8 cellular contexts compared by ENCODE assay signal in the genomic region with DNA sequence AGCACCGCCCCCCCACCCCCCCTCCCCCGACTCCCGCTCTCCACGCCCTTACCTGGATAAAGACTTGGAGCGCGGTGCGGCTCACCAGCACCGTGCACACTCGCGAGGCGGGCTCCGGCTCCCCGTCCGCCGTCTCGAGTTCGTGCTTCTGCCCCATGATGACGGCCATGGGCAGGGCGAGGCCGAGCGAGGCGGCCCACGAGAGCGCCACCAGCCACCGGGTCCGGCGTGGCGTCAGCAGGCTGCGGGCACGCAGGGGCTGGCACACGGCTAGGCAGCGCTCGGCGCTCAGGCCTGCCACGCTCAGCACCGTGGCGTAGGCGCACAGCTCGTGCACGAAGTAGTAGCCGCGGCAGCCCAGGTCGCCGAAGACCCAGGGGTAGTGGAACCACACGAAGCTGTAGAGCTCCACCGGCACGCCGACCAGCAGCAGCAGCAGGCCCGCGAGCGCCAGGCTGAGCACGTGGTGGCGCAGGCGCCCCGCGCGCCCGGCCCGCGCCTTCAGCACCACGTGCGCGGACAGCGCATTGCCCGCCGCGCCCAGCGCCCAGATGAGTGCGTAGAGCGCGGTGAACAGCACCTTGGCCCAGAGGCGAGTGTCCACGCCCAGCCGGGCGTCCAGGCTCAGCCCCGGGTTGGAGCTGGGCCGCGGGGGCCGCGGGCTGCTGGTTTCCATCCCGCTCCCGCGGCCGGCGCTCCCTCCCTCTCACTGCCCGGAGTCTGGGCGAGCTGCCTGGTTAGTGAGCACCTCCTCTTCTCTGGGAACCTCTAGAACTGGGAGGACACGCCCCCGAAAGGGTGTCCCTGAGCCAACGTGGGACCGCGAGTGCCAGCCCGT. TPM values are rescaled to one million over a fixed set of nuclear protein-coding genes. Genes with fewer than 3 reads are reported as not detected.
A peak's percentile ranks its signal among the peaks of the same experiment; 100 is the strongest.
DNase-seq lines count a peak whose midpoint lies in the region; ATAC-seq and TF ChIP-seq lines count a peak whose summit lies in the region.

A gene with protein sequence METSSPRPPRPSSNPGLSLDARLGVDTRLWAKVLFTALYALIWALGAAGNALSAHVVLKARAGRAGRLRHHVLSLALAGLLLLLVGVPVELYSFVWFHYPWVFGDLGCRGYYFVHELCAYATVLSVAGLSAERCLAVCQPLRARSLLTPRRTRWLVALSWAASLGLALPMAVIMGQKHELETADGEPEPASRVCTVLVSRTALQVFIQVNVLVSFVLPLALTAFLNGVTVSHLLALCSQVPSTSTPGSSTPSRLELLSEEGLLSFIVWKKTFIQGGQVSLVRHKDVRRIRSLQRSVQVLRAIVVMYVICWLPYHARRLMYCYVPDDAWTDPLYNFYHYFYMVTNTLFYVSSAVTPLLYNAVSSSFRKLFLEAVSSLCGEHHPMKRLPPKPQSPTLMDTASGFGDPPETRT (minus strand): TSS at position 742 of the 838 bp plus-strand sequence. CDS start 66 bp downstream, at position 676.

- H3K79me2 ChIP-seq in HCT116 (ENCODE audit: insufficient read depth, low read length) (no peaks in the 10 kb centered on the region), trophoblast cell (ENCODE audit: control insufficient read depth, insufficient read depth, low read length, poor library complexity) (no peaks in the 10 kb centered on the region)

- no peak for TF ChIP-seq POLR2A in HCT116 (IDR thresholded peaks at IDR 0.05; ENCODE audit: borderline replicate concordance, extremely low read depth, insufficient read depth, insufficient read length)

- no peak within 1 kb of the TSS for H3K27ac ChIP-seq in HCT116 (ENCODE audit: low read depth, low read length)
- no peak within 1 kb of the TSS for H3K27ac ChIP-seq in trophoblast cell (ENCODE audit: low read depth, low read length)

- peaks cover 6% of the 10 kb centered on the region for H3K4me1 Mint-ChIP-seq in activated T-helper 1 cell treated with anti-CD3 and anti-CD28 coated beads, Interleukin-12 subunit alpha, Interleukin-12 subunit beta, Interleukin-2, Interleukin-4 antibody, amounts not matched to agents 30 ng/mL and 10 ng/mL and 1 ng/mL, durations not matched to agents 14 hours and 24 hours and 36 hours (ENCODE audit: low read depth)

- H3K27me3 ChIP-seq in HCT116 (ENCODE audit: insufficient read depth, low read length), result no peaks in the 10 kb centered on the region
- peaks cover 4% of the 10 kb centered on the region for H3K27me3 ChIP-seq in trophoblast cell (ENCODE audit: insufficient read depth, low read length)

- H3K4me3 ChIP-seq in HCT116 (replicated peaks in 1 of 2; ENCODE audit: low read depth in 1 of 2, low read length in 2 of 2) (no peak within 1 kb of the TSS), trophoblast cell (ENCODE audit: low read depth, low read length) (no peak within 1 kb of the TSS)

- H2AK5ac ChIP-seq in trophoblast cell (ENCODE audit: low read length), result no peak within 1 kb of the TSS

- H3K36me3 ChIP-seq in HCT116 (ENCODE audit: control insufficient read depth in 1 of 2, insufficient read depth in 2 of 2, low read length in 2 of 2) (no peaks in the 10 kb centered on the region), trophoblast cell (ENCODE audit: control insufficient read depth in 1 of 2, insufficient read depth in 2 of 2, low read length in 2 of 2) (no peaks in the 10 kb centered on the region)

- no peak within 1 kb of the TSS for H2BK12ac ChIP-seq in trophoblast cell (ENCODE audit: low read length)

- H3K18ac ChIP-seq in trophoblast cell (ENCODE audit: low read length), result no peak within 1 kb of the TSS

- H3K9me3 ChIP-seq in HCT116 (ENCODE audit: control insufficient read depth in 1 of 2, insufficient read depth in 1 of 2, low read depth in 1 of 2, low read length in 2 of 2), result no peaks in the 10 kb centered on the region
- peaks cover 6% of the 10 kb centered on the region for H3K9me3 ChIP-seq in trophoblast cell (ENCODE audit: insufficient read depth, low read depth, low read length)

- intact Hi-C loops in HCT116 (cut with micrococcal nuclease) (no loop called here), head of caudate nucleus (cut with DNase I) (no loop called here)
- intact Hi-C loops in activated T-helper 1 cell treated with anti-CD3 and anti-CD28 coated beads, Interleukin-12 subunit alpha, Interleukin-12 subunit beta, Interleukin-2, Interleukin-4 antibody, amounts not matched to agents 30 ng/mL and 10 ng/mL and 1 ng/mL, durations not matched to agents 14 hours and 24 hours and 36 hours (cut with micrococcal nuclease), result no loop called here

- H2AFZ ChIP-seq in HCT116 (ENCODE audit: low read depth, low read length, poor library complexity, severe bottlenecking), result no peak within 1 kb of the TSS
- H2AFZ ChIP-seq in trophoblast cell (ENCODE audit: insufficient read depth, low read length, poor library complexity), result no peak within 1 kb of the TSS

- no TSS peak for BruUV-seq in HCT116 (replicated peaks; lab: Mats Ljungman, UMichigan)

- H4K91ac ChIP-seq in trophoblast cell (ENCODE audit: low read depth, low read length), result no peak within 1 kb of the TSS

- H4K20me1 ChIP-seq in HCT116 (ENCODE audit: insufficient read depth), result no peaks in the 10 kb centered on the region

- H4K12ac ChIP-seq in trophoblast cell (ENCODE audit: low read depth, low read length), result no peak within 1 kb of the TSS

- no peak within 1 kb of the TSS for H4K8ac ChIP-seq in trophoblast cell (ENCODE audit: low read depth, low read length)

- H3K4me2 ChIP-seq in HCT116 (ENCODE audit: low read length) (no peak within 1 kb of the TSS), trophoblast cell (ENCODE audit: low read length) (peak within 1 kb of the TSS; percentile 10)

- CTCF ChIA-PET in HCT116 (lab: Charles Lee), result no interaction called here

- no peak for ATAC-seq in HCT116
- ATAC-seq in GM21367 (IDR thresholded peaks at IDR 0.05; ENCODE audit: unreplicated experiment), result no peak
- ATAC-seq in GM19397 (IDR thresholded peaks at IDR 0.05; ENCODE audit: unreplicated experiment), result no peak

- H3K27me3 Mint-ChIP-seq in activated T-helper 1 cell treated with anti-CD3 and anti-CD28 coated beads, Interleukin-12 subunit alpha, Interleukin-12 subunit beta, Interleukin-2, Interleukin-4 antibody, amounts not matched to agents 30 ng/mL and 10 ng/mL and 1 ng/mL, durations not matched to agents 14 hours and 24 hours and 36 hours (ENCODE audit: insufficient read depth), result peaks cover 21% of the 10 kb centered on the region

- no peak within 1 kb of the TSS for H3K4me3 Mint-ChIP-seq in activated T-helper 1 cell treated with anti-CD3 and anti-CD28 coated beads, Interleukin-12 subunit alpha, Interleukin-12 subunit beta, Interleukin-2, Interleukin-4 antibody, amounts not matched to agents 30 ng/mL and 10 ng/mL and 1 ng/mL, durations not matched to agents 14 hours and 24 hours and 36 hours

- H3K79me1 ChIP-seq in trophoblast cell (ENCODE audit: low read length), result no peaks in the 10 kb centered on the region

- no peak for TF ChIP-seq CTCF in HCT116 (IDR thresholded peaks at IDR 0.05 in 2 of 3, conservative IDR thresholded peaks at IDR 0.05 in 1 of 3; ENCODE audit: borderline replicate concordance in 1 of 3, insufficient read depth in 1 of 3, low read depth in 2 of 3, low read length in 2 of 3)

- H3K4me1 ChIP-seq in HCT116 (ENCODE audit: control insufficient read depth in 1 of 2, insufficient read depth in 2 of 2, low read length in 2 of 2) (no peaks in the 10 kb centered on the region), trophoblast cell (ENCODE audit: control insufficient read depth in 1 of 2, insufficient read depth in 2 of 2, low read length in 2 of 2) (peaks cover 2% of the 10 kb centered on the region in 2 experiments)

- no peaks in the 10 kb centered on the region for H3K36me3 Mint-ChIP-seq in activated T-helper 1 cell treated with anti-CD3 and anti-CD28 coated beads, Interleukin-12 subunit alpha, Interleukin-12 subunit beta, Interleukin-2, Interleukin-4 antibody, amounts not matched to agents 30 ng/mL and 10 ng/mL and 1 ng/mL, durations not matched to agents 14 hours and 24 hours and 36 hours (ENCODE audit: low read depth)

- no peak for TF ChIP-seq RAD21 in HCT116 (IDR thresholded peaks at IDR 0.05; ENCODE audit: low read depth)

- no peaks in the 10 kb centered on the region for H3K9me2 ChIP-seq in HCT116 (ENCODE audit: insufficient read depth)

- no peak within 1 kb of the TSS for H2BK120ac ChIP-seq in trophoblast cell (ENCODE audit: insufficient read depth, low read length, poor library complexity)

- H2BK5ac ChIP-seq in trophoblast cell (ENCODE audit: low read depth, low read length, poor library complexity), result no peak within 1 kb of the TSS

- no peak within 1 kb of the TSS for H3K4ac ChIP-seq in trophoblast cell (ENCODE audit: low read depth, low read length)

- no peak for DNase-seq in HCT116 (ENCODE audit: low read depth, low spot score)
- peak; percentile 17 for DNase-seq in activated T-helper 1 cell treated with anti-CD3 and anti-CD28 coated beads, Interleukin-12 subunit alpha, Interleukin-12 subunit beta, Interleukin-2, Interleukin-4 antibody, amounts not matched to agents 30 ng/mL and 10 ng/mL and 1 ng/mL, durations not matched to agents 14 hours and 24 hours and 36 hours (ENCODE audit: low spot score)
- peak in 40 of 42 donors; percentile 18 to 81 (median 58) for DNase-seq in head of caudate nucleus
- DNase-seq in trophoblast cell, result peak; percentile 42 to 71
- no peak for DNase-seq in NCI-H2171 treated with DMSO at 0.1 percent for 48 hours (lab: John Stamatoyannopoulos, UW)
- DNase-seq in NCI-H1092 treated with DMSO at 0.1 percent for 48 hours (lab: John Stamatoyannopoulos, UW), result no peak

- no peak within 1 kb of the TSS for H3K27ac Mint-ChIP-seq in activated T-helper 1 cell treated with anti-CD3 and anti-CD28 coated beads, Interleukin-12 subunit alpha, Interleukin-12 subunit beta, Interleukin-2, Interleukin-4 antibody, amounts not matched to agents 30 ng/mL and 10 ng/mL and 1 ng/mL, durations not matched to agents 14 hours and 24 hours and 36 hours

- no peak within 1 kb of the TSS for H3K14ac ChIP-seq in trophoblast cell (ENCODE audit: low read length)

- POLR2A ChIA-PET in HCT116 (lab: Charles Lee), result no interaction called here

- H3K9me3 Mint-ChIP-seq in activated T-helper 1 cell treated with anti-CD3 and anti-CD28 coated beads, Interleukin-12 subunit alpha, Interleukin-12 subunit beta, Interleukin-2, Interleukin-4 antibody, amounts not matched to agents 30 ng/mL and 10 ng/mL and 1 ng/mL, durations not matched to agents 14 hours and 24 hours and 36 hours, result no peaks in the 10 kb centered on the region

- WGBS in trophoblast cell (ENCODE audit: extremely low coverage, insufficient coverage, insufficient read length), result no CpG with 5 or more reads among the region's 93 CpGs

- no peak within 1 kb of the TSS for H3K23ac ChIP-seq in trophoblast cell (ENCODE audit: low read length)

- H3K9ac ChIP-seq in HCT116 (ENCODE audit: low read length), result no peak within 1 kb of the TSS
- H3K9ac ChIP-seq in trophoblast cell (ENCODE audit: low read length), result no peak within 1 kb of the TSS

- RAD21 ChIA-PET in HCT116 (lab: Charles Lee; ENCODE audit: low non-redundant PET in 1 of 2, low total read pairs in 2 of 2, uncharacterized antibody in 2 of 2, unreplicated experiment in 2 of 2), result no interaction called here

RNA-seq across cellular contexts. Expression of the gene that starts here (rescaled TPM):
- not detected for total RNA-seq in HCT116 (2021; ENCODE audit: unreplicated experiment)
- not detected in 2 replicates for polyA plus RNA-seq in HCT116 (2012)
- not detected in 2 replicates for total RNA-seq in activated T-helper 1 cell treated with anti-CD3 and anti-CD28 coated beads, Interleukin-12 subunit alpha, Interleukin-12 subunit beta, Interleukin-2, Interleukin-4 antibody, amounts not matched to agents 30 ng/mL and 10 ng/mL and 1 ng/mL, durations not matched to agents 14 hours and 24 hours and 36 hours
- polyA plus RNA-seq in trophoblast cell (2013), result not detected in 2 replicates

Comparison
In these comparisons a context has a peak if more than half of its experiments do, and no peak if none do; other contexts are left out.
1. Peak in DNase-seq in activated T-helper 1 cell treated with anti-CD3 and anti-CD28 coated beads, Interleukin-12 subunit alpha, Interleukin-12 subunit beta, Interleukin-2, Interleukin-4 antibody, amounts not matched to agents 30 ng/mL and 10 ng/mL and 1 ng/mL, durations not matched to agents 14 hours and 24 hours and 36 hours; RNA of the gene not detected or under 1 TPM.
2. DNase-seq: peak in head of caudate nucleus (40 of 42) and trophoblast cell (2 of 2); none in HCT116 (single experiment), NCI-H2171 treated with DMSO at 0.1 percent for 48 hours (single experiment) and NCI-H1092 treated with DMSO at 0.1 percent for 48 hours (single experiment).